Comparison of ENCODE assay signal across 18 cellular contexts in the genomic region with DNA sequence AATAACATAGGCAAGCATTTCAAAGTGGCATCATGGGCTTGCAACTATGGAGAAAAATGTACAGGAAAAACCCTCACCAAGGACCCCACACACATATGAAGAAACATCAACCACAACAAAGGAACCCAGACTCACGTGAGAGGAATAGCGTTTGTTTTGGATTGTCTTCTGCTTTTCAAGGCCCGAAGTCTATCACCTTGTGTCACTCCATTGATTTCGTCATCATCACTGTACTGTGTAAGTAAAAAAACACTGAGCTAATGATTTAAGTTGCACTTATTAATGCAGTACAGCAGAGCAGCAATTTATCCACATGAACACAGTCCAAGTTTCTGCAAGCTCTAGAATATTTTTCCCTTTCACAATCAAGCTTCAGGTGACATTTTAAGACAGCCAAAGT.
A peak's percentile ranks its signal among the peaks of the same experiment; 100 is the strongest.
DNase-seq lines count a peak whose midpoint lies in the region; ATAC-seq and TF ChIP-seq lines count a peak whose summit lies in the region.
"Had no signal": no experiment of that assay in that cellular context is flagged by ENCODE, and none has a peak within 500 bp of the region (broad histone marks: within the 10 kb centered on the region; RNA-seq: fewer than 3 reads in every experiment).

No MANE protein-coding gene starts in this region.

- dilution Hi-C loops in IMR-90 (cut with HindIII; ENCODE audit: low sequenced_read_pairs, unreplicated experiment): no loop called here

- H3K14ac ChIP-seq in IMR-90 (replicated peaks; ENCODE audit: low read depth, low read length): no peak overlapping the region

- CTCF ChIA-PET in CD4-positive, alpha-beta T cell (lab: Charles Lee): interaction anchor here (0.5 kb wide), 2 partner anchors 69 to 1734 kb away, joined by 3 read pairs; no protein-coding TSS in a partner anchor
- CTCF ChIA-PET in IMR-90 (lab: Yijun Ruan, JAX): interaction anchor here (0.5 to 0.8 kb wide), 2 partner anchors 43 to 148 kb away, joined by 3 to 4 read pairs; no protein-coding TSS in a partner anchor

- BruUV-seq in IMR-90 (replicated peaks; lab: Mats Ljungman, UMichigan): no TSS peak

- H2BK20ac ChIP-seq in IMR-90 (ENCODE audit: low read depth, low read length): no peak overlapping the region

- H3K36me3 ChIP-seq in IMR-90 (ENCODE audit: control insufficient read depth, insufficient read depth, low read length) (peaks cover 10% of the 10 kb centered on the region), prostate gland (no peaks in the 10 kb centered on the region)
- H3K36me3 ChIP-seq: transverse colon had no signal

- no peak overlapping the region for H2BK120ac ChIP-seq in IMR-90 (ENCODE audit: low read depth, low read length)

- peak overlapping the region; percentile 1 for H3K27ac Mint-ChIP-seq in CD4-positive, alpha-beta T cell
- H3K27ac Mint-ChIP-seq: activated CD8-positive, alpha-beta memory T cell treated with anti-CD3 and anti-CD28 coated beads, Interleukin-2, amount 10 ng/mL, durations not matched to agents 7 days and 5 days; B cell; T-helper 1 cell treated with Interleukin-12 subunit alpha and Interleukin-12 subunit beta and Interleukin-4 antibody, amounts not matched to agents 30 μg/mL and 1 μg/mL, for 36 hours had no signal

- DNase-seq in CD4-positive, alpha-beta T cell: no peak
- DNase-seq in IMR-90 (no peak), SKM-1 treated with dmso at 0.1 percent for 144 hours (lab: John Stamatoyannopoulos, UW; ENCODE audit: unreplicated experiment) (peak; percentile 7), left lobe of liver (ENCODE audit: low spot score) (no peak), NCI-H1417 treated with DMSO at 0.1 percent for 48 hours (lab: John Stamatoyannopoulos, UW) (no peak), posterior cingulate gyrus (no peak), prostate gland (ENCODE audit: low spot score) (no peak)
- DNase-seq in activated CD4-positive, CD25-positive, alpha-beta regulatory T cell (lab: John Stamatoyannopoulos, UW): no peak
- DNase-seq: activated CD8-positive, alpha-beta memory T cell treated with anti-CD3 and anti-CD28 coated beads, Interleukin-2, amount 10 ng/mL, durations not matched to agents 7 days and 5 days; activated effector memory CD4-positive, alpha-beta T cell treated with anti-CD3 and anti-CD28 coated beads, Interleukin-2, amount 50 U/mL, for 16 hours; dermis blood vessel endothelial cell; erythroblast; MM.1S; pancreas; transverse colon had no signal

- no peak overlapping the region for H3K23ac ChIP-seq in IMR-90 (ENCODE audit: low read depth, low read length)

- TF ChIP-seq CTCF in CD4-positive, alpha-beta T cell (IDR thresholded peaks at IDR 0.05): no peak
- no peak for TF ChIP-seq CTCF in IMR-90 (conservative IDR thresholded peaks at IDR 0.05; ENCODE audit: low read depth, low read length)
- TF ChIP-seq CTCF in prostate gland (IDR thresholded peaks at IDR 0.05): no peak

- no peak for TF ChIP-seq POLR2A in IMR-90 (IDR thresholded peaks at IDR 0.05; ENCODE audit: low read depth, low read length)
- TF ChIP-seq POLR2A in prostate gland (IDR thresholded peaks at IDR 0.05): no peak

- H3K56ac ChIP-seq in IMR-90 (ENCODE audit: extremely low read depth, insufficient read depth, low read length): no peak overlapping the region

- H3K4me3 Mint-ChIP-seq in CD4-positive, alpha-beta T cell: no peak overlapping the region
- H3K4me3 Mint-ChIP-seq: activated CD8-positive, alpha-beta memory T cell treated with anti-CD3 and anti-CD28 coated beads, Interleukin-2, amount 10 ng/mL, durations not matched to agents 7 days and 5 days; B cell; T-helper 1 cell treated with Interleukin-12 subunit alpha and Interleukin-12 subunit beta and Interleukin-4 antibody, amounts not matched to agents 30 μg/mL and 1 μg/mL, for 36 hours had no signal

- no peak overlapping the region for H4K91ac ChIP-seq in IMR-90 (ENCODE audit: insufficient read depth, low read depth, low read length)

- POLR2A ChIA-PET in CD4-positive, alpha-beta T cell (lab: Charles Lee): no interaction called here
- POLR2A ChIA-PET in IMR-90 (lab: Charles Lee; ENCODE audit: unreplicated experiment): no interaction called here

- H4K20me1 ChIP-seq in IMR-90 (ENCODE audit: insufficient read depth, low read length): no peaks in the 10 kb centered on the region

- H4K5ac ChIP-seq in IMR-90 (ENCODE audit: low read depth, low read length): no peak overlapping the region

- no peak overlapping the region for H3K18ac ChIP-seq in IMR-90 (ENCODE audit: low read depth, low read length)

- peaks cover 30% of the 10 kb centered on the region for H3K36me3 Mint-ChIP-seq in CD4-positive, alpha-beta T cell (ENCODE audit: low read depth)
- H3K36me3 Mint-ChIP-seq: activated CD8-positive, alpha-beta memory T cell treated with anti-CD3 and anti-CD28 coated beads, Interleukin-2, amount 10 ng/mL, durations not matched to agents 7 days and 5 days had no signal

- H3K9me3 Mint-ChIP-seq in CD4-positive, alpha-beta T cell: no peaks in the 10 kb centered on the region
- H3K9me3 Mint-ChIP-seq: T-helper 1 cell treated with Interleukin-12 subunit alpha and Interleukin-12 subunit beta and Interleukin-4 antibody, amounts not matched to agents 30 μg/mL and 1 μg/mL, for 36 hours had no signal

- no peak overlapping the region for H4K8ac ChIP-seq in IMR-90 (ENCODE audit: low read depth in 2 of 2, low read length in 2 of 2)

- no peak overlapping the region for H3K9ac ChIP-seq in IMR-90 (ENCODE audit: low read depth, low read length)

- no peak overlapping the region for H2BK5ac ChIP-seq in IMR-90 (ENCODE audit: low read depth, low read length, poor library complexity, severe bottlenecking)

- H3K4me2 ChIP-seq in IMR-90 (ENCODE audit: low read depth, low read length): no peak overlapping the region

- H2AFZ ChIP-seq in IMR-90 (replicated peaks; ENCODE audit: low read length, poor library complexity): no peak overlapping the region

- peak; percentile 76 for ATAC-seq in CD4-positive, alpha-beta T cell (ENCODE audit: poor library complexity)
- no peak for ATAC-seq in IMR-90 (ENCODE audit: low read depth)
- peak; percentile 44 for ATAC-seq in left lobe of liver
- ATAC-seq: activated CD8-positive, alpha-beta memory T cell treated with anti-CD3 and anti-CD28 coated beads, Interleukin-2, amount 10 ng/mL, durations not matched to agents 7 days and 5 days; pancreas had no signal

- no peak overlapping the region for H2AK9ac ChIP-seq in IMR-90 (replicated peaks; ENCODE audit: low read depth, low read length, poor library complexity)

- no peaks in the 10 kb centered on the region for H3K27me3 Mint-ChIP-seq in CD4-positive, alpha-beta T cell
- H3K27me3 Mint-ChIP-seq: activated CD8-positive, alpha-beta memory T cell treated with anti-CD3 and anti-CD28 coated beads, Interleukin-2, amount 10 ng/mL, durations not matched to agents 7 days and 5 days; B cell had no signal

- H3K9me1 ChIP-seq in IMR-90 (ENCODE audit: insufficient read depth, low read length): no peaks in the 10 kb centered on the region; the same call in 1 of the 2 replicates

- H3K4ac ChIP-seq in IMR-90 (ENCODE audit: low read depth, low read length): no peak overlapping the region

- peaks cover 20% of the 10 kb centered on the region for H3K4me1 Mint-ChIP-seq in CD4-positive, alpha-beta T cell (ENCODE audit: low read depth)
- H3K4me1 Mint-ChIP-seq: B cell had no signal

- H3K4me1 ChIP-seq in IMR-90 (ENCODE audit: control insufficient read depth, insufficient read depth, low read length) (no peaks in the 10 kb centered on the region), prostate gland (replicated peaks) (no peaks in the 10 kb centered on the region)
- H3K4me1 ChIP-seq: pancreas, transverse colon had no signal

- in situ Hi-C loops in IMR-90 (cut with MboI; ENCODE audit: low sequenced_read_pairs): no loop called here

- H3K4me3 ChIP-seq in IMR-90 (ENCODE audit: insufficient read depth, low read depth, low read length): no peak overlapping the region
- H3K4me3 ChIP-seq in prostate gland: no peak overlapping the region
- H3K4me3 ChIP-seq: pancreas, skin epidermis, transverse colon had no signal

- no peak for TF ChIP-seq RAD21 in IMR-90 (IDR thresholded peaks at IDR 0.05; ENCODE audit: low read length)

- no CpG with 5 or more reads among the region's 4 CpGs for WGBS in IMR-90 (ENCODE audit: extremely low coverage in 2 of 2, insufficient read length in 1 of 2), 2 experiments
- WGBS in prostate gland: 58% methylated on average over 4 of the region's 4 CpGs

- no peaks in the 10 kb centered on the region for H3K79me1 ChIP-seq in IMR-90 (ENCODE audit: low read depth in 1 of 2, low read length in 2 of 2)

- no peaks in the 10 kb centered on the region for H3K27me3 ChIP-seq in CD4-positive, alpha-beta T cell (ENCODE audit: control insufficient read depth, insufficient read depth, low read length)
- H3K27me3 ChIP-seq in IMR-90 (ENCODE audit: control insufficient read depth, insufficient read depth, low read length) (no peaks in the 10 kb centered on the region), prostate gland (replicated peaks; ENCODE audit: insufficient read depth) (no peaks in the 10 kb centered on the region)
- H3K27me3 ChIP-seq: pancreas, transverse colon had no signal

- no peak overlapping the region for H2AK5ac ChIP-seq in IMR-90 (ENCODE audit: low read depth, low read length)

- H2BK15ac ChIP-seq in IMR-90 (ENCODE audit: low read depth, low read length): no peak overlapping the region

- H3K27ac ChIP-seq in CD4-positive, alpha-beta T cell (ENCODE audit: low read depth, low read length): no peak overlapping the region
- H3K27ac ChIP-seq in IMR-90 (ENCODE audit: insufficient read depth, low read length) (no peak overlapping the region), prostate gland (no peak overlapping the region)
- H3K27ac ChIP-seq: pancreas, skin epidermis, transverse colon had no signal

- intact Hi-C loops in CD4-positive, alpha-beta T cell (cut with DNase I, micrococcal nuclease): no loop called here
- intact Hi-C loops in IMR-90 (cut with micrococcal nuclease): no loop called here
- intact Hi-C loops in posterior cingulate gyrus (cut with DNase I): no loop called here
- intact Hi-C loops in prostate gland (cut with DNase I): no loop called here

- H3K9me3 ChIP-seq in CD4-positive, alpha-beta T cell (ENCODE audit: control insufficient read depth, low read length): no peaks in the 10 kb centered on the region
- H3K9me3 ChIP-seq in IMR-90 (ENCODE audit: control insufficient read depth, insufficient read depth, low read length) (no peaks in the 10 kb centered on the region), prostate gland (no peaks in the 10 kb centered on the region)
- H3K9me3 ChIP-seq: pancreas, transverse colon had no signal

TF ChIP-seq in IMR-90, 13 proteins besides CTCF, POLR2A, EP300 and RAD21 (continues in another document):
- 0 out of 2 replicates have a peak, but pooled peaks have one; percentile 12 for TF ChIP-seq CEBPB (IDR thresholded peaks at IDR 0.05; ENCODE audit: low read depth, low read length)
- no peak for TF ChIP-seq MAFK (IDR thresholded peaks at IDR 0.05; ENCODE audit: low read depth, low read length)
- no peak for TF ChIP-seq NFE2L2 (IDR thresholded peaks at IDR 0.05; ENCODE audit: low read depth, low read length)
